1 cellular context compared by ENCODE assay signal in the genomic region with DNA sequence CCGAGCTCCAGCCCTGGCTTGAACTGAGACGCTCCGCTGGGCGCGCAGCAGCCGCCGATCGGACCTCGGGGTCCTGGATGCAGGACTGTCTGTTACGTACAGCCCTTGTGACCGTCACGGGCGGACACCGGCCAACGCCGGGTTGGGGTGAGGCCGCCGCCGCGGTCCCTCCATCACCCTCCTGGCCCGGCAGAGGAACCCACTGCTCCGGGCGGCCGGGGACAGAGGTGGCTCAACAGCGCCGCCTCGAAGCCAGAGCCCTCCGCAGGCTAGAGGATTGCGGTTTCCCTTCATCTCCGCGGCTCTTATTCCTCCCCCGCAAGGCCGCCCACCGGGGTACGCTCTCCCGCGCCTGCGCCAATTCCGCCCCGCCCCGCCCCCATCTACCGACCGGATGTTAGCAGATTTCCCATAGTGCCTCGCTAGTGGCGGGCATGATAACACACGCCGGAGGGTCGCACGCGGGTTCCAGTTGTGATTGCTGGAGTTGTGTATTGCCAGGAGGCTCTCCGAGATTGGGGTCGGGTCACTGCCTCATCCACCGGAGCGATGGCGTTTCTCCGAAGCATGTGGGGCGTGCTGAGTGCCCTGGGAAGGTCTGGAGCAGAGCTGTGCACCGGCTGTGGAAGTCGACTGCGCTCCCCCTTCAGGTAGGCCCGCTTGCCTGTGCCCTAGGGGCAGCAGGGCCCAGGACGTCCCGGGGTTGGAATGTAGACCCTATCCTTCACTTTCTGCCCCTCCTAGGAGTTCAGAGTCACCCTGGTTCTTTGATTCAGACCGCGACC.
A peak's percentile ranks its signal among the peaks of the same experiment; 100 is the strongest.
TF ChIP-seq lines count a peak whose summit lies in the region.

A gene (plus strand): TSS at position 412 of the 785 bp plus-strand sequence. CDS start 138 bp downstream, at position 550.

TF ChIP-seq in PFSK-1, 5 proteins besides CTCF, POLR2A, EP300 and RAD21 (continued from another document):
- TF ChIP-seq, protein P1, sequence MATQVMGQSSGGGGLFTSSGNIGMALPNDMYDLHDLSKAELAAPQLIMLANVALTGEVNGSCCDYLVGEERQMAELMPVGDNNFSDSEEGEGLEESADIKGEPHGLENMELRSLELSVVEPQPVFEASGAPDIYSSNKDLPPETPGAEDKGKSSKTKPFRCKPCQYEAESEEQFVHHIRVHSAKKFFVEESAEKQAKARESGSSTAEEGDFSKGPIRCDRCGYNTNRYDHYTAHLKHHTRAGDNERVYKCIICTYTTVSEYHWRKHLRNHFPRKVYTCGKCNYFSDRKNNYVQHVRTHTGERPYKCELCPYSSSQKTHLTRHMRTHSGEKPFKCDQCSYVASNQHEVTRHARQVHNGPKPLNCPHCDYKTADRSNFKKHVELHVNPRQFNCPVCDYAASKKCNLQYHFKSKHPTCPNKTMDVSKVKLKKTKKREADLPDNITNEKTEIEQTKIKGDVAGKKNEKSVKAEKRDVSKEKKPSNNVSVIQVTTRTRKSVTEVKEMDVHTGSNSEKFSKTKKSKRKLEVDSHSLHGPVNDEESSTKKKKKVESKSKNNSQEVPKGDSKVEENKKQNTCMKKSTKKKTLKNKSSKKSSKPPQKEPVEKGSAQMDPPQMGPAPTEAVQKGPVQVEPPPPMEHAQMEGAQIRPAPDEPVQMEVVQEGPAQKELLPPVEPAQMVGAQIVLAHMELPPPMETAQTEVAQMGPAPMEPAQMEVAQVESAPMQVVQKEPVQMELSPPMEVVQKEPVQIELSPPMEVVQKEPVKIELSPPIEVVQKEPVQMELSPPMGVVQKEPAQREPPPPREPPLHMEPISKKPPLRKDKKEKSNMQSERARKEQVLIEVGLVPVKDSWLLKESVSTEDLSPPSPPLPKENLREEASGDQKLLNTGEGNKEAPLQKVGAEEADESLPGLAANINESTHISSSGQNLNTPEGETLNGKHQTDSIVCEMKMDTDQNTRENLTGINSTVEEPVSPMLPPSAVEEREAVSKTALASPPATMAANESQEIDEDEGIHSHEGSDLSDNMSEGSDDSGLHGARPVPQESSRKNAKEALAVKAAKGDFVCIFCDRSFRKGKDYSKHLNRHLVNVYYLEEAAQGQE (IDR thresholded peaks at IDR 0.05; ENCODE audit: insufficient read depth in 1 of 2, low read depth in 2 of 2, low read length in 2 of 2), result peak in 1 of 2 experiments; percentile 49; a peak in 1 of 4 replicates
- TF ChIP-seq FOXP2 (optimal IDR thresholded peaks at IDR 0.05; ENCODE audit: borderline replicate concordance, extremely low read depth, extremely low read length, insufficient read depth) (peak; percentile 74), SIN3A (IDR thresholded peaks at IDR 0.05; ENCODE audit: borderline replicate concordance, insufficient read depth, low read length) (peak; percentile 56; the same call in 1 of the 2 replicates)
